Comparison of ENCODE assay signal across 19 cellular contexts in genomic region chr1:4120557-4121292, GRCh38.
DNase-seq lines count a peak whose midpoint lies in the region; TF ChIP-seq lines count a peak whose summit lies in the region.
"Had no signal": no experiment of that assay in that cellular context is flagged by ENCODE, and none has a peak within 500 bp of the region (broad histone marks: within the 10 kb centered on the region; RNA-seq: fewer than 3 reads in every experiment).

No MANE protein-coding gene starts in this region.

- H3K4me2 ChIP-seq in osteoblast (ENCODE audit: insufficient read depth, low read length): no peak overlapping the region
- H3K4me2 ChIP-seq: A549 had no signal

- no peak overlapping the region for H3K27ac Mint-ChIP-seq in activated CD4-positive, alpha-beta memory T cell treated with anti-CD3 and anti-CD28 coated beads, Interleukin-2, amount 10 ng/mL, durations not matched to agents 7 days and 5 days
- H3K27ac Mint-ChIP-seq: CD4-positive, alpha-beta T cell had no signal

- no peak for TF ChIP-seq CTCF in osteoblast (IDR thresholded peaks at IDR 0.05; ENCODE audit: extremely low read depth, low read depth, low read length)
- TF ChIP-seq CTCF in spleen (IDR thresholded peaks at IDR 0.05 in 8 of 11, conservative IDR thresholded peaks at IDR 0.05 in 3 of 11): no peak

- H3K4me1 Mint-ChIP-seq in activated CD4-positive, alpha-beta memory T cell treated with anti-CD3 and anti-CD28 coated beads, Interleukin-2, amount 10 ng/mL, durations not matched to agents 7 days and 5 days: no peaks in the 10 kb centered on the region

- no peak overlapping the region for H3K27ac ChIP-seq in osteoblast (ENCODE audit: low read depth, low read length)
- no peak overlapping the region for H3K27ac ChIP-seq in spleen
- H3K27ac ChIP-seq: 22Rv1, A549, C4-2B, GM23248 had no signal

- H3K79me2 ChIP-seq in osteoblast (ENCODE audit: insufficient read depth, low read length): no peaks in the 10 kb centered on the region

- peak; percentile 54 for DNase-seq in activated effector memory CD4-positive, alpha-beta T cell treated with anti-CD3 and anti-CD28 coated beads, Interleukin-2, amount 50 U/mL, for 16 hours
- no peak for DNase-seq in activated effector memory CD4-positive, alpha-beta T cell treated with Interleukin-2 at 50 U/mL for 16 hours
- peak; percentile 58 for DNase-seq in osteoblast (ENCODE audit: insufficient read length, low spot score, missing footprints)
- DNase-seq in spleen: peak; percentile 55
- no peak for DNase-seq in DMS79 treated with DMSO at 0.1 percent for 48 hours (lab: John Stamatoyannopoulos, UW)
- DNase-seq in NCI-H2227 (lab: John Stamatoyannopoulos, UW; ENCODE audit: unreplicated experiment): no peak
- DNase-seq in activated CD4-positive, alpha-beta memory T cell treated with anti-CD3 and anti-CD28 coated beads, Interleukin-2, amount 10 ng/mL, durations not matched to agents 7 days and 5 days: no peak
- DNase-seq: AML-193; Caco-2; CD4-positive, alpha-beta T cell; DMS153; DMS79; GF-D8; GM23248 had no signal

- H3K4me3 ChIP-seq in osteoblast (ENCODE audit: insufficient read depth, low read length): no peak overlapping the region
- no peak overlapping the region for H3K4me3 ChIP-seq in spleen
- H3K4me3 ChIP-seq: A549, GM12878, GM23248, HAP-1 had no signal

- H3K9me3 ChIP-seq in osteoblast (ENCODE audit: low read depth, low read length) (no peaks in the 10 kb centered on the region), spleen (peaks cover 0 to 7% (median 0%) of the 10 kb centered on the region in 8 donors)
- H3K9me3 ChIP-seq: A549, Caco-2, HAP-1 had no signal

- no peak for TF ChIP-seq POLR2A in spleen (IDR thresholded peaks at IDR 0.05)

- no peaks in the 10 kb centered on the region for H3K27me3 Mint-ChIP-seq in activated CD4-positive, alpha-beta memory T cell treated with anti-CD3 and anti-CD28 coated beads, Interleukin-2, amount 10 ng/mL, durations not matched to agents 7 days and 5 days

- POLR2A ChIA-PET in activated CD4-positive, alpha-beta memory T cell treated with anti-CD3 and anti-CD28 coated beads, Interleukin-2, amount 10 ng/mL, durations not matched to agents 7 days and 5 days (lab: Charles Lee): no interaction called here

- no peaks in the 10 kb centered on the region for H3K36me3 Mint-ChIP-seq in activated CD4-positive, alpha-beta memory T cell treated with anti-CD3 and anti-CD28 coated beads, Interleukin-2, amount 10 ng/mL, durations not matched to agents 7 days and 5 days (ENCODE audit: low read depth)

- no peaks in the 10 kb centered on the region for H3K27me3 ChIP-seq in osteoblast (ENCODE audit: insufficient read depth, low read length)
- peaks cover 0 to 27% (median 0%) of the 10 kb centered on the region in 7 donors for H3K27me3 ChIP-seq in spleen (replicated peaks in 1 of 7)

- H3K36me3 ChIP-seq in osteoblast (ENCODE audit: insufficient read depth, low read length) (no peaks in the 10 kb centered on the region), spleen (no peaks in the 10 kb centered on the region)
- H3K36me3 ChIP-seq: HAP-1 had no signal

- WGBS in spleen, 5 donors: 57 to 79% (median 70%) methylated on average over 15 of the region's 15 CpGs

- H3K9me3 Mint-ChIP-seq in activated CD4-positive, alpha-beta memory T cell treated with anti-CD3 and anti-CD28 coated beads, Interleukin-2, amount 10 ng/mL, durations not matched to agents 7 days and 5 days: no peaks in the 10 kb centered on the region
- H3K9me3 Mint-ChIP-seq: CD4-positive, alpha-beta T cell had no signal

- intact Hi-C loops in spleen (cut with DNase I; ENCODE audit: low total_unique reads): no loop called here

- CTCF ChIA-PET in activated CD4-positive, alpha-beta memory T cell treated with anti-CD3 and anti-CD28 coated beads, Interleukin-2, amount 10 ng/mL, durations not matched to agents 7 days and 5 days (lab: Charles Lee): no interaction called here

- no peak overlapping the region for H3K4me3 Mint-ChIP-seq in activated CD4-positive, alpha-beta memory T cell treated with anti-CD3 and anti-CD28 coated beads, Interleukin-2, amount 10 ng/mL, durations not matched to agents 7 days and 5 days
- H3K4me3 Mint-ChIP-seq: CD4-positive, alpha-beta T cell had no signal

- H4K20me1 ChIP-seq in osteoblast (ENCODE audit: insufficient read depth, low read length): no peaks in the 10 kb centered on the region

- no peak overlapping the region for H2AFZ ChIP-seq in osteoblast (ENCODE audit: low read length)
- H2AFZ ChIP-seq: GM23248 had no signal

- H3K4me1 ChIP-seq in osteoblast (ENCODE audit: insufficient read depth, low read length) (no peaks in the 10 kb centered on the region), spleen (no peaks in the 10 kb centered on the region)
- H3K4me1 ChIP-seq: A549, Caco-2, HAP-1 had no signal

Comparison
In these comparisons a context has a peak if more than half of its experiments do, and no peak if none do; other contexts are left out.
1. DNase-seq: peak in activated effector memory CD4-positive, alpha-beta T cell treated with anti-CD3 and anti-CD28 coated beads, Interleukin-2, amount 50 U/mL, for 16 hours (single experiment), osteoblast (single experiment) and spleen (single experiment); none in activated effector memory CD4-positive, alpha-beta T cell treated with Interleukin-2 at 50 U/mL for 16 hours (single experiment), DMS79 treated with DMSO at 0.1 percent for 48 hours (single experiment), NCI-H2227 (single experiment) and activated CD4-positive, alpha-beta memory T cell treated with anti-CD3 and anti-CD28 coated beads, Interleukin-2, amount 10 ng/mL, durations not matched to agents 7 days and 5 days (single experiment).